In the genomic region with DNA sequence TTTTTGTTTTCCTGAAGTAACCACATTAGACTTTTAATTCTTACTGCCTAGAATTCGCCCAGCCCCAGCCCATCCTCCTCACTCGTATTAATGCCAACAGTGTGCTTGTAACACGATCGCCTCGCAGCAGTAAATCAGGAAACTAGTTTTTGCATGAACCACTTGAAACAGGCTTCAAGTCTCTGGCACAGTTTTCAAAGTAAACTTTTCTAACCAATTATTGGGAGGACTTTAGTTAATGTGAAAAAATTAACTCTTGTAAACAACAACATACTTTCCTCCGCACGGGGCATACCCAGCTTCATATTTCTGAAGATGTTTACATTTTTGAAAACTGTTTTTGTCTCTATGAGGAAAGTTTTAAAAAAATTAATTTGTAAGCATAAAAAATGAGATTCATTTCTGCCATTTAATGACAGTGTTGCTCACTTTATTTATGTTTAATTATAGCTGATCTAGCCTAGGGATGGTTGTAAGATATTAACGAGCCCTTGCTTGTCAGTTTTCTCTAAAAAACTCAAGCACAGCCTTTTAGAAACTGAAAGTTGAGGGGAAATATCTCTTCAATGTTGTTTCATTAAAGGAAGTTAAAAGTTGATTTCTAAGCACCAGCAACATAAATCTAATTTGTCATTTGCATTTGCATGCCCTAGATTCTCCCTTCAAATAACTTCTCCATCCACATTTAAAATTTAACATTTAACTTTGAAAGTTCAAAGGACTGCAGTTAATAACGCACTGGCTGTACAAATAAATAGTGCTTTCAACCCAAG, we compare ENCODE assay signal across 8 cellular contexts. TPM values are rescaled to one million over a fixed set of nuclear protein-coding genes. Genes with fewer than 3 reads are reported as not detected.
DNase-seq lines count a peak whose midpoint lies in the region; ATAC-seq lines count a peak whose summit lies in the region.

No MANE protein-coding gene starts in this region.

- no peak for ATAC-seq in stimulated activated naive CD8-positive, alpha-beta T cell treated with anti-CD3 and anti-CD28 coated beads, Interleukin-15, amount 100 ng/mL, for 72 hours
- ATAC-seq in GM21825 (IDR thresholded peaks at IDR 0.05; ENCODE audit: unreplicated experiment): no peak

- H3K9me3 Mint-ChIP-seq in stimulated activated naive CD8-positive, alpha-beta T cell treated with anti-CD3 and anti-CD28 coated beads, Interleukin-15, Interleukin-2, amounts not matched to agents 100 ng/mL and 50 ng/mL, for 24 hours: no peaks in the 10 kb centered on the region
- H3K9me3 Mint-ChIP-seq in stimulated activated naive CD8-positive, alpha-beta T cell treated with anti-CD3 and anti-CD28 coated beads, Interleukin-15, amount 100 ng/mL, for 72 hours: no peaks in the 10 kb centered on the region
- no peaks in the 10 kb centered on the region for H3K9me3 Mint-ChIP-seq in activated T-helper 2 cell treated with anti-CD3 and anti-CD28 coated beads, Interferon-gamma antibody, Interleukin-2, Interleukin-4, amounts not matched to agents 10 μg/mL and 5 μg/mL and 100 μg/mL, durations not matched to agents 14 hours and 24 hours and 36 hours

- peak overlapping the region; percentile 53 for H3K4me3 Mint-ChIP-seq in stimulated activated naive CD8-positive, alpha-beta T cell treated with anti-CD3 and anti-CD28 coated beads, Interleukin-15, Interleukin-2, amounts not matched to agents 100 ng/mL and 50 ng/mL, for 24 hours
- peak overlapping the region in 1 of 2 donors; percentile 9 for H3K4me3 Mint-ChIP-seq in stimulated activated naive CD8-positive, alpha-beta T cell treated with anti-CD3 and anti-CD28 coated beads, Interleukin-15, amount 100 ng/mL, for 72 hours
- peak overlapping the region; percentile 37 for H3K4me3 Mint-ChIP-seq in activated T-helper 2 cell treated with anti-CD3 and anti-CD28 coated beads, Interferon-gamma antibody, Interleukin-2, Interleukin-4, amounts not matched to agents 10 μg/mL and 5 μg/mL and 100 μg/mL, durations not matched to agents 14 hours and 24 hours and 36 hours (ENCODE audit: low read depth)

- H3K27ac Mint-ChIP-seq in stimulated activated naive CD8-positive, alpha-beta T cell treated with anti-CD3 and anti-CD28 coated beads, Interleukin-15, Interleukin-2, amounts not matched to agents 100 ng/mL and 50 ng/mL, for 24 hours: no peak overlapping the region
- H3K27ac Mint-ChIP-seq in stimulated activated naive CD8-positive, alpha-beta T cell treated with anti-CD3 and anti-CD28 coated beads, Interleukin-15, amount 100 ng/mL, for 72 hours: peak overlapping the region in 1 of 2 donors; percentile 68
- H3K27ac Mint-ChIP-seq in activated T-helper 2 cell treated with anti-CD3 and anti-CD28 coated beads, Interferon-gamma antibody, Interleukin-2, Interleukin-4, amounts not matched to agents 10 μg/mL and 5 μg/mL and 100 μg/mL, durations not matched to agents 14 hours and 24 hours and 36 hours: no peak overlapping the region

- H3K27me3 Mint-ChIP-seq in stimulated activated naive CD8-positive, alpha-beta T cell treated with anti-CD3 and anti-CD28 coated beads, Interleukin-15, Interleukin-2, amounts not matched to agents 100 ng/mL and 50 ng/mL, for 24 hours: peaks cover 18% of the 10 kb centered on the region
- peaks cover 38% of the 10 kb centered on the region for H3K27me3 Mint-ChIP-seq in stimulated activated naive CD8-positive, alpha-beta T cell treated with anti-CD3 and anti-CD28 coated beads, Interleukin-15, amount 100 ng/mL, for 72 hours
- peaks cover 56% of the 10 kb centered on the region for H3K27me3 Mint-ChIP-seq in activated T-helper 2 cell treated with anti-CD3 and anti-CD28 coated beads, Interferon-gamma antibody, Interleukin-2, Interleukin-4, amounts not matched to agents 10 μg/mL and 5 μg/mL and 100 μg/mL, durations not matched to agents 14 hours and 24 hours and 36 hours (ENCODE audit: low read depth)

- no peak for DNase-seq in stimulated activated naive CD8-positive, alpha-beta T cell treated with anti-CD3 and anti-CD28 coated beads, Interleukin-15, amount 100 ng/mL, for 72 hours
- DNase-seq in activated T-helper 2 cell treated with anti-CD3 and anti-CD28 coated beads, Interferon-gamma antibody, Interleukin-2, Interleukin-4, amounts not matched to agents 10 μg/mL and 5 μg/mL and 100 μg/mL, durations not matched to agents 14 hours and 24 hours and 36 hours (ENCODE audit: low spot score): no peak
- DNase-seq in kidney tubule cell (ENCODE audit: low spot score) (peak; percentile 51), amniotic stem cell (lab: John Stamatoyannopoulos, UW) (no peak), inferior parietal cortex (ENCODE audit: extremely low spot score) (no peak), glomerular visceral epithelial cell (ENCODE audit: extremely low spot score) (no peak)

- H3K4me1 Mint-ChIP-seq in stimulated activated naive CD8-positive, alpha-beta T cell treated with anti-CD3 and anti-CD28 coated beads, Interleukin-15, Interleukin-2, amounts not matched to agents 100 ng/mL and 50 ng/mL, for 24 hours (ENCODE audit: low read depth): peaks cover 17% of the 10 kb centered on the region
- peaks cover 13% of the 10 kb centered on the region for H3K4me1 Mint-ChIP-seq in stimulated activated naive CD8-positive, alpha-beta T cell treated with anti-CD3 and anti-CD28 coated beads, Interleukin-15, amount 100 ng/mL, for 72 hours
- peaks cover 13% of the 10 kb centered on the region for H3K4me1 Mint-ChIP-seq in activated T-helper 2 cell treated with anti-CD3 and anti-CD28 coated beads, Interferon-gamma antibody, Interleukin-2, Interleukin-4, amounts not matched to agents 10 μg/mL and 5 μg/mL and 100 μg/mL, durations not matched to agents 14 hours and 24 hours and 36 hours (ENCODE audit: low read depth)

- H3K36me3 Mint-ChIP-seq in stimulated activated naive CD8-positive, alpha-beta T cell treated with anti-CD3 and anti-CD28 coated beads, Interleukin-15, Interleukin-2, amounts not matched to agents 100 ng/mL and 50 ng/mL, for 24 hours (ENCODE audit: low read depth): no peaks in the 10 kb centered on the region
- H3K36me3 Mint-ChIP-seq in activated T-helper 2 cell treated with anti-CD3 and anti-CD28 coated beads, Interferon-gamma antibody, Interleukin-2, Interleukin-4, amounts not matched to agents 10 μg/mL and 5 μg/mL and 100 μg/mL, durations not matched to agents 14 hours and 24 hours and 36 hours (ENCODE audit: low read depth): no peaks in the 10 kb centered on the region

- intact Hi-C loops in activated T-helper 2 cell treated with anti-CD3 and anti-CD28 coated beads, Interferon-gamma antibody, Interleukin-2, Interleukin-4, amounts not matched to agents 10 μg/mL and 5 μg/mL and 100 μg/mL, durations not matched to agents 14 hours and 24 hours and 36 hours (cut with micrococcal nuclease): no loop called here

RNA-seq across cellular contexts. Expression of gene TNFRSF19, which starts 39.4 kb away (rescaled TPM):
- 0.07 TPM in 1 of 2 replicates, not detected in the other for total RNA-seq in activated T-helper 2 cell treated with anti-CD3 and anti-CD28 coated beads, Interferon-gamma antibody, Interleukin-2, Interleukin-4, amounts not matched to agents 10 μg/mL and 5 μg/mL and 100 μg/mL, durations not matched to agents 14 hours and 24 hours and 36 hours
